In the genomic region with DNA sequence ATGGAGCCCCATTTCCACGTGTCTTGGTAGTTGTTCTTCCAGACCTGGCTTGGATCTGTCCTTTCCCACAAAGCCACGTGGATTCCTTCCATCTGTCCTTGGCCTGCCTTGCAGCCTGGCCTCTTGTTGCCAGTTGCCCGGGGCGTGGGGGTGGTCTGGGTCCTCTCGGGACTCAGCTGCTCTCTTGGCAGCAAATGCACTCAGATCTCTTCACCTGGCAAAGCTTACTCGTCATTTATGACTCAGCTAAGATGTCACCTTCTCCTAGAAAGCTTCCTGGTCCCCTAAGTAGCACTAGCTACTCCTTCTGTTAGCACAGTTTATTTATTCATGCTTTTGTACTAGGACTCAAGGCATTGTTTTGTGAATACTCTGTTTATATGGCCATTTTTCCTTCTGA, we compare ENCODE assay signal across 11 cellular contexts. TPM values are rescaled to one million over a fixed set of nuclear protein-coding genes. Genes with fewer than 3 reads are reported as not detected.
DNase-seq lines count a peak whose midpoint lies in the region; ATAC-seq and TF ChIP-seq lines count a peak whose summit lies in the region.
"Had no signal": no experiment of that assay in that cellular context is flagged by ENCODE, and none has a peak within 500 bp of the region (broad histone marks: within the 10 kb centered on the region; RNA-seq: fewer than 3 reads in every experiment).

No MANE protein-coding gene starts in this region.

- TF ChIP-seq CTCF in RWPE2 (IDR thresholded peaks at IDR 0.05; ENCODE audit: poor library complexity, severe bottlenecking) (no peak), left ventricle myocardium inferior (IDR thresholded peaks at IDR 0.05; ENCODE audit: borderline replicate concordance) (no peak), psoas muscle (IDR thresholded peaks at IDR 0.05) (no peak)

- intact Hi-C loops in left ventricle myocardium inferior (cut with micrococcal nuclease), result no loop called here
- intact Hi-C loops in psoas muscle (cut with DNase I), result no loop called here

- no peaks in the 10 kb centered on the region for H3K27me3 ChIP-seq in RWPE2 (ENCODE audit: insufficient read depth, poor library complexity, severe bottlenecking)
- H3K27me3 ChIP-seq in left ventricle myocardium inferior (ENCODE audit: low read depth), result no peaks in the 10 kb centered on the region
- no peaks in the 10 kb centered on the region for H3K27me3 ChIP-seq in psoas muscle (ENCODE audit: insufficient read depth in 3 of 3, low read length in 2 of 3)
- peaks cover 2% of the 10 kb centered on the region; the same call in 1 of the 2 replicates for H3K27me3 ChIP-seq in H7 (ENCODE audit: control insufficient read depth, insufficient read depth, low read length)

- no peak for TF ChIP-seq POLR2A in erythroblast (IDR thresholded peaks at IDR 0.05; ENCODE audit: low read length)

- H3K4me1 ChIP-seq in RWPE2 (ENCODE audit: insufficient read depth, poor library complexity, severe bottlenecking) (peaks cover 94% of the 10 kb centered on the region), left ventricle myocardium inferior (peaks cover 82% of the 10 kb centered on the region), psoas muscle (peaks cover 24% of the 10 kb centered on the region)

- DNase-seq in DMS53 (lab: John Stamatoyannopoulos, UW) (peak; percentile 81), RWPE2 (ENCODE audit: low spot score) (peak; percentile 66), left ventricle myocardium inferior (no peak), psoas muscle (peak in 1 of 2 donors; percentile 33), erythroblast (lab: John Stamatoyannopoulos, UW) (no peak), H7 (no peak)
- DNase-seq: activated naive CD8-positive, alpha-beta T cell treated with anti-CD3 and anti-CD28 coated beads for 36 hours; stimulated activated CD4-positive, alpha-beta T cell treated with anti-CD3 and anti-CD28 coated beads, Interleukin-4, amount 100 ng/mL, for 1 hour had no signal

- H3K4me3 ChIP-seq in RWPE2 (ENCODE audit: severe bottlenecking) (no peak overlapping the region), left ventricle myocardium inferior (no peak overlapping the region), psoas muscle (no peak overlapping the region), H7 (ENCODE audit: insufficient read depth, low read depth, low read length) (no peak overlapping the region)

- peaks cover 10% of the 10 kb centered on the region for H3K9me3 ChIP-seq in RWPE2 (ENCODE audit: severe bottlenecking)
- H3K9me3 ChIP-seq in left ventricle myocardium inferior (replicated peaks), result peaks cover 16% of the 10 kb centered on the region
- H3K9me3 ChIP-seq in psoas muscle, result peaks cover 12% of the 10 kb centered on the region

- H3K27ac ChIP-seq in RWPE2 (ENCODE audit: poor library complexity, severe bottlenecking), result peak overlapping the region; percentile 93
- H3K27ac ChIP-seq in left ventricle myocardium inferior (replicated peaks), result peak overlapping the region; percentile 57
- H3K27ac ChIP-seq in psoas muscle, result peak overlapping the region; percentile 30
- H3K27ac ChIP-seq: KMS-11 had no signal

- WGBS in psoas muscle, 3 donors, result 12 to 24% (median 13%) methylated on average over 6 of the region's 6 CpGs

- ATAC-seq in RWPE2 (ENCODE audit: low read depth) (no peak), psoas muscle (peak; percentile 43 to 72 (median 59)), GM19397 (IDR thresholded peaks at IDR 0.05; ENCODE audit: unreplicated experiment) (no peak), GM18867 (IDR thresholded peaks at IDR 0.05; ENCODE audit: unreplicated experiment) (no peak)

- H3K36me3 ChIP-seq in RWPE2 (ENCODE audit: low read depth) (peaks cover 37% of the 10 kb centered on the region), left ventricle myocardium inferior (no peaks in the 10 kb centered on the region), psoas muscle (ENCODE audit: insufficient read depth in 1 of 2, low read depth in 1 of 2) (no peaks in the 10 kb centered on the region), H7 (replicated peaks; ENCODE audit: control insufficient read depth, insufficient read depth, low read length) (no peaks in the 10 kb centered on the region; the same call in 1 of the 2 replicates)

RNA-seq across cellular contexts. Expression of a gene that starts 13.6 kb away (rescaled TPM):
- total RNA-seq in left ventricle myocardium inferior (16.5 TPM), psoas muscle (1 to 10 TPM; 5.2 to 8.2 (median 6.5) TPM)
- 1 to 10 TPM; 1.9 to 3.1 (median 2.8) TPM for polyA plus RNA-seq in psoas muscle
- 36.7 and 47.0 TPM in 2 replicates for total RNA-seq in H7 (2014; rRNA removed; shearing (Covaris generic))

Comparison
In these comparisons a context has a peak if more than half of its experiments do, and no peak if none do; other contexts are left out.
1. DNase-seq: peak in DMS53 (single experiment) and RWPE2 (single experiment); none in left ventricle myocardium inferior (single experiment), erythroblast (0 of 2) and H7 (single experiment).
2. ATAC-seq: peak in psoas muscle (4 of 4); none in RWPE2 (single experiment), GM19397 (single experiment) and GM18867 (single experiment).
3. H3K27ac ChIP-seq: peak in every context shown above with its lines; median percentile 93 in RWPE2; 57 in left ventricle myocardium inferior; 30 in psoas muscle.